ENCODE assay signal across 11 cellular contexts in the genomic region with DNA sequence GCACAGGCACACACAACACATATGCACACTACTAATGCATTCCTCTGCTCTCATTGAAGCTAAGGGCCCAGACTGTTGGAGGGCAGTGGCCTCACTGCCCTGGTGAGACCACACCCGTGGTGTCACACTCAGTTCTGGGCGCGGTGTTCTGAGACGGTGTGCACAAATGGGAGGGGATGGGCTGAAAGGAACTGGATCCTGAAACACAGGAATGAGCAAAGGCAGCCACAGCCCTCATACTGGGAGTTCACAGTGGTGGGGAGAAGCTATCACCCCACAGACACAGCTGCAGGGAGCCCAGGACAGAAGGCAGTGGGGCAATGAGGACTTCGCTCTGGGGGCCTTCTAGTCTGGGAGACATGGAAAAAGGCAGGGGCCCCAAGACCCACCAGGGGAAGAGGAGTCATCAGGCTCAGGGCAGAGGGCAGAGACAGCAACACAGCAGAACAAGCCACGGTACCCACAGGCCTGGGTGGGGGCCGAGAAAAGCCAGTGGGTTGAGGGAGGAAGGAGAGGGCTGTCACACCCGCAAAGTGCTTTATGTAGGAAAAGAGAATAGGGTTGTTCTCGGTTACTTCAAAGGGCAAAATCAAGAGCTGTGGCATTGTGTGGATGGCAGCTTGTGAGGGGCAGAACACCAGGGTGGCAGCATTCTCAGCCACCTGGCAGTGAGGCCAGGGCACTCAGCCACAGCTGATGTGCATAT.
A peak's percentile ranks its signal among the peaks of the same experiment; 100 is the strongest.
DNase-seq lines count a peak whose midpoint lies in the region; ATAC-seq, FAIRE-seq and TF ChIP-seq lines count a peak whose summit lies in the region.
"Had no signal": no experiment of that assay in that cellular context is flagged by ENCODE, and none has a peak within 500 bp of the region (broad histone marks: within the 10 kb centered on the region; RNA-seq: fewer than 3 reads in every experiment).

No MANE protein-coding gene starts in this region.

- CTCF ChIA-PET in CD4-positive, alpha-beta memory T cell (lab: Charles Lee; ENCODE audit: partially characterized antibody) = interaction anchor here (0.8 to 14.1 kb wide), 18 partner anchors 9 to 206 kb away, joined by 3 to 315 read pairs (median 8); partner anchors contain the start of gene GPR183
- CTCF ChIA-PET in naive thymus-derived CD4-positive, alpha-beta T cell (lab: Charles Lee) = interaction anchor here (0.7 to 12.7 kb wide), 22 partner anchors 10 to 206 kb away, joined by 3 to 173 read pairs (median 4); partner anchors contain the start of genes GPR18 and GPR183

- no peaks in the 10 kb centered on the region for H3K79me2 ChIP-seq in astrocyte (ENCODE audit: insufficient read depth, low read length)
- H3K79me2 ChIP-seq in MM.1S (ENCODE audit: low read length) = no peaks in the 10 kb centered on the region

- H2AFZ ChIP-seq in astrocyte (ENCODE audit: low read depth, low read length) (no peak overlapping the region), MM.1S (ENCODE audit: low read length) (no peak overlapping the region)

- H3K9me2 ChIP-seq in MM.1S (replicated peaks; ENCODE audit: insufficient read depth, low read length) = no peaks in the 10 kb centered on the region

- ATAC-seq in naive thymus-derived CD4-positive, alpha-beta T cell = peak; percentile 34
- ATAC-seq in HG02623 (IDR thresholded peaks at IDR 0.05; ENCODE audit: unreplicated experiment) = no peak
- ATAC-seq: Panc1 had no signal

- H3K27ac Mint-ChIP-seq in CD4-positive, alpha-beta memory T cell = peak overlapping the region; percentile 92 to 99 (median 96)
- H3K27ac Mint-ChIP-seq in astrocyte (ENCODE audit: unreplicated experiment) = peak overlapping the region; percentile 58
- H3K27ac Mint-ChIP-seq in naive thymus-derived CD4-positive, alpha-beta T cell = peak overlapping the region; percentile 94 to 99 (median 98)

- H3K9ac ChIP-seq in astrocyte (ENCODE audit: low read length) (no peak overlapping the region), MM.1S (ENCODE audit: low read length) (no peak overlapping the region)

- peaks cover 14% of the 10 kb centered on the region for H3K36me3 ChIP-seq in CD4-positive, alpha-beta memory T cell (ENCODE audit: insufficient read depth, low read length)
- H3K36me3 ChIP-seq in astrocyte (ENCODE audit: insufficient read depth, low read length) (peaks cover 3% of the 10 kb centered on the region), MM.1S (replicated peaks; ENCODE audit: insufficient read depth, low read length) (no peaks in the 10 kb centered on the region)
- H3K36me3 ChIP-seq in naive thymus-derived CD4-positive, alpha-beta T cell (ENCODE audit: control insufficient read depth in 2 of 3, insufficient read depth in 3 of 3, low read length in 3 of 3) = peaks cover 0 to 10% (median 3%) of the 10 kb centered on the region in 3 experiments

- intact Hi-C loops in CD4-positive, alpha-beta memory T cell (cut with micrococcal nuclease) = loop anchor here (5.0 kb wide), 1 partner anchor 180 kb away; the partner anchor contains the start of gene UBAC2
- intact Hi-C loops in naive thymus-derived CD4-positive, alpha-beta T cell (cut with micrococcal nuclease) = loop anchor here (1.0 to 5.0 kb wide), 6 partner anchors 60 to 295 kb away; partner anchors contain the start of genes GPR183 (in 1 of the 2) and UBAC2 (in 1 of the 2)

- TF ChIP-seq CTCF in astrocyte (IDR thresholded peaks at IDR 0.05; ENCODE audit: insufficient read depth, low read depth, low read length) (no peak), MM.1S (IDR thresholded peaks at IDR 0.05; ENCODE audit: low read length) (no peak)

- H4K20me1 ChIP-seq in astrocyte (ENCODE audit: insufficient read depth, low read length) (no peaks in the 10 kb centered on the region), MM.1S (ENCODE audit: insufficient read depth, low read length) (no peaks in the 10 kb centered on the region)

- peaks cover 67 to 97% (median 87%) of the 10 kb centered on the region in 4 donors for H3K4me1 Mint-ChIP-seq in CD4-positive, alpha-beta memory T cell
- H3K4me1 Mint-ChIP-seq in astrocyte (ENCODE audit: low read depth, unreplicated experiment) = peaks cover 14% of the 10 kb centered on the region
- peaks cover 40 to 100% (median 98%) of the 10 kb centered on the region in 7 donors for H3K4me1 Mint-ChIP-seq in naive thymus-derived CD4-positive, alpha-beta T cell

- POLR2A ChIA-PET in CD4-positive, alpha-beta memory T cell (lab: Charles Lee; ENCODE audit: partially characterized antibody) = interaction anchor here (0.6 to 11.1 kb wide), 29 partner anchors 10 to 182 kb away, joined by 3 to 350 read pairs (median 7); partner anchors contain the start of genes GPR18, GPR183 and UBAC2
- POLR2A ChIA-PET in naive thymus-derived CD4-positive, alpha-beta T cell (lab: Charles Lee) = interaction anchor here (0.7 to 23.7 kb wide), 27 partner anchors 8 to 295 kb away, joined by 3 to 364 read pairs (median 5); partner anchors contain the start of gene GPR183

- H3K4me2 ChIP-seq in astrocyte (ENCODE audit: low read length) (no peak overlapping the region), MM.1S (ENCODE audit: low read depth, low read length) (no peak overlapping the region)

- H3K36me3 Mint-ChIP-seq in CD4-positive, alpha-beta memory T cell = peaks cover 19 to 29% of the 10 kb centered on the region in 2 donors
- H3K36me3 Mint-ChIP-seq in astrocyte (ENCODE audit: low read depth, unreplicated experiment) = peaks cover 17% of the 10 kb centered on the region
- peaks cover 0 to 47% (median 20%) of the 10 kb centered on the region in 5 donors for H3K36me3 Mint-ChIP-seq in naive thymus-derived CD4-positive, alpha-beta T cell

- peak; percentile 59 to 70 (median 63) for DNase-seq in CD4-positive, alpha-beta memory T cell
- DNase-seq in T-helper 9 cell = peak; percentile 28
- no peak for DNase-seq in astrocyte (ENCODE audit: low read depth)
- peak in 7 of 9 donors; percentile 47 to 56 (median 51) for DNase-seq in naive thymus-derived CD4-positive, alpha-beta T cell
- no peak for DNase-seq in MM.1S
- no peak for DNase-seq in dermis blood vessel endothelial cell
- no peak for DNase-seq in NCI-H2171 (lab: John Stamatoyannopoulos, UW)
- DNase-seq: effector CD4-positive, alpha-beta T cell; NCI-H1092 had no signal

- no peaks in the 10 kb centered on the region for H3K27me3 Mint-ChIP-seq in CD4-positive, alpha-beta memory T cell
- no peaks in the 10 kb centered on the region for H3K27me3 Mint-ChIP-seq in astrocyte (ENCODE audit: low read depth, unreplicated experiment)
- H3K27me3 Mint-ChIP-seq in naive thymus-derived CD4-positive, alpha-beta T cell = no peaks in the 10 kb centered on the region

- H3K27ac ChIP-seq in CD4-positive, alpha-beta memory T cell (ENCODE audit: low read depth, low read length) = peak overlapping the region; percentile 51
- no peak overlapping the region for H3K27ac ChIP-seq in astrocyte (ENCODE audit: low read depth, low read length)
- H3K27ac ChIP-seq in naive thymus-derived CD4-positive, alpha-beta T cell (ENCODE audit: low read depth, low read length) = peak overlapping the region; percentile 85
- no peak overlapping the region for H3K27ac ChIP-seq in MM.1S (ENCODE audit: low read length)

- peak overlapping the region in 7 of 8 donors; percentile 57 to 89 (median 71) for H3K4me3 Mint-ChIP-seq in CD4-positive, alpha-beta memory T cell
- H3K4me3 Mint-ChIP-seq in astrocyte (ENCODE audit: unreplicated experiment) = no peak overlapping the region
- peak overlapping the region; percentile 63 to 80 (median 70) for H3K4me3 Mint-ChIP-seq in naive thymus-derived CD4-positive, alpha-beta T cell

- no peaks in the 10 kb centered on the region for H3F3A ChIP-seq in MM.1S (ENCODE audit: insufficient read depth, low read length)

- no peak for FAIRE-seq in astrocyte (lab: Jason Lieb, UNC)

- H3K4me3 ChIP-seq in CD4-positive, alpha-beta memory T cell (ENCODE audit: low read length in 2 of 2) = no peak overlapping the region
- H3K4me3 ChIP-seq in astrocyte (ENCODE audit: insufficient read depth, low read depth, low read length) (no peak overlapping the region), MM.1S (ENCODE audit: low read length) (no peak overlapping the region)
- H3K4me3 ChIP-seq in naive thymus-derived CD4-positive, alpha-beta T cell (ENCODE audit: low read length) = peak overlapping the region; percentile 4

- no peaks in the 10 kb centered on the region for H3K27me3 ChIP-seq in CD4-positive, alpha-beta memory T cell (ENCODE audit: insufficient read depth, low read length)
- H3K27me3 ChIP-seq in astrocyte (ENCODE audit: insufficient read depth, low read length) = no peaks in the 10 kb centered on the region
- no peaks in the 10 kb centered on the region for H3K27me3 ChIP-seq in naive thymus-derived CD4-positive, alpha-beta T cell (ENCODE audit: control insufficient read depth in 2 of 2, insufficient read depth in 2 of 2, low read length in 2 of 2)
- H3K27me3 ChIP-seq in MM.1S (replicated peaks; ENCODE audit: insufficient read depth, low read length) = no peaks in the 10 kb centered on the region

- H3K9me3 Mint-ChIP-seq in CD4-positive, alpha-beta memory T cell = peaks cover 0 to 2% (median 0%) of the 10 kb centered on the region in 8 donors
- H3K9me3 Mint-ChIP-seq in astrocyte (ENCODE audit: unreplicated experiment) = peaks cover 3% of the 10 kb centered on the region
- peaks cover 0 to 2% (median 0%) of the 10 kb centered on the region in 11 donors for H3K9me3 Mint-ChIP-seq in naive thymus-derived CD4-positive, alpha-beta T cell

- peaks cover 87% of the 10 kb centered on the region for H3K4me1 ChIP-seq in CD4-positive, alpha-beta memory T cell (ENCODE audit: insufficient read depth, low read length)
- H3K4me1 ChIP-seq in astrocyte (ENCODE audit: insufficient read depth, low read length) (no peaks in the 10 kb centered on the region), MM.1S (ENCODE audit: low read length) (no peaks in the 10 kb centered on the region)
- H3K4me1 ChIP-seq in naive thymus-derived CD4-positive, alpha-beta T cell (ENCODE audit: control insufficient read depth in 2 of 2, insufficient read depth in 2 of 2, low read length in 2 of 2) = peaks cover 79 to 89% of the 10 kb centered on the region in 2 donors

- no peaks in the 10 kb centered on the region for H3K9me3 ChIP-seq in CD4-positive, alpha-beta memory T cell (ENCODE audit: control insufficient read depth in 1 of 2, low read length in 2 of 2)
- no peaks in the 10 kb centered on the region for H3K9me3 ChIP-seq in astrocyte (ENCODE audit: insufficient read depth, low read depth, low read length)
- H3K9me3 ChIP-seq in naive thymus-derived CD4-positive, alpha-beta T cell (ENCODE audit: control insufficient read depth in 2 of 3, low read length in 3 of 3) = no peaks in the 10 kb centered on the region
- H3K9me3 ChIP-seq in MM.1S (replicated peaks; ENCODE audit: insufficient read depth, low read length) = no peaks in the 10 kb centered on the region

Comparison
In these comparisons a context has a peak if more than half of its experiments do, and no peak if none do; other contexts are left out.
1. DNase-seq: peak in CD4-positive, alpha-beta memory T cell (5 of 5), T-helper 9 cell (single experiment) and naive thymus-derived CD4-positive, alpha-beta T cell (7 of 9); none in astrocyte (single experiment), MM.1S (single experiment), dermis blood vessel endothelial cell (single experiment) and NCI-H2171 (single experiment).
2. H3K27ac ChIP-seq: peak in CD4-positive, alpha-beta memory T cell (single experiment) and naive thymus-derived CD4-positive, alpha-beta T cell (single experiment); none in astrocyte (single experiment) and MM.1S (single experiment).
3. Peak in every context shown above with its lines, with median percentiles within 50 percentile points of each other: H3K27ac Mint-ChIP-seq.